ENCODE assay signal across 8 cellular contexts in the genomic region with DNA sequence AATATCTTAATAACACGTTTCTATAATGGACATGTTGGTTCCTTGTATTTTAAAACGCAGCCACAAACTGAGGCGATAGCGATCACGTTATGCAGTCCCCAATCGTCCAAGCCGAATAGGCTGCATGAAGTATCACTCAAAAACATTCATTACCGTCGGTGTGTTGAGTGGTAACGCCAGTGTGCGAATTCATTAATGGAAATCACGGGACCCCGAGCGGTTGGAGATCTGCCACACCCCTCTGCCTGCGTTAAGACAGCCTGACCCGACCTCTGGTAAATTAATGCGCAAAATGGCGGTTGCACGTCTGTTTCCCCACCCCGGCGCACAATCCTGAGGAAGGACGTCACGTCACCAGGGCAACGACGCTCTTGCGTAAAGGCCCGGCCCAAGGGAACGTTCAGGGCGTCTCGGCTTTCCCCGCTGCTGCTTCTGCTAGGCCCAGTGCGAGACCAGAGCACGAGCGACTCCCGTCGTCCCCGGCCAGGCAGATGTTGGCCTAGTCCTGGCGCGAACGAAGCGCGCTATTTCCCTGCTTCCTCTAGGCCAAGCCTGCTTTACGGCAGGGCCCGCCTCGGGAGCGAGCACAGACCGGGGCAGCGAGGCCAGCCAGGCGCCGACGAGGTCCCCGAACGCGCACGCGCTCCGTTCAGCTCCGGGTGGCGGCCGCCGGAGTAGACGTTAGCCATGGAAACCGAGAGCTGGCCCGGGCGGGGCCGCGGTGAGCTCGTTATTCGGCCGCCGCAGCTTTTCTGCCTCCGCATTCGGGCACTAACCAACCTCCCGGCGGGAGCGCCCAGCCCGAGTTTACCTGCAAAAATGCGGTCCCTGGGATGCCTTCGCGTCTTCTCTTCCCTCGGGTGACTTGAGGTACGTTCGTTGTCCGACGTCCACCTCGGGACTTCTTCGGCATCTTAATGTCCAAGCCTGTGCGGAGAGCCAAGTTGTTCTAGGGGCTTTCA. TPM values are rescaled to one million over a fixed set of nuclear protein-coding genes. Genes with fewer than 3 reads are reported as not detected.
DNase-seq lines count a peak whose midpoint lies in the region; ATAC-seq, FAIRE-seq and TF ChIP-seq lines count a peak whose summit lies in the region.

A gene (plus strand): TSS at position 374 of the 962 bp plus-strand sequence. CDS start 15,716 bp downstream, outside the sequence.

- BruUV-seq in Caco-2 (replicated peaks; lab: Mats Ljungman, UMichigan): no TSS peak

- 0% methylated on average over 74 to 80 of the region's 88 CpGs for WGBS in mesodermal cell (ENCODE audit: insufficient coverage in 2 of 2), 2 experiments

- intact Hi-C loops in Caco-2 (cut with micrococcal nuclease; ENCODE audit: unreplicated experiment): loop anchor here (1.0 to 10.0 kb wide), 4 partner anchors 73 to 183 kb away; a partner anchor contains a TSS

- H3K36me3 ChIP-seq in Caco-2 (ENCODE audit: control insufficient read depth, insufficient read depth, low read length) (no peaks in the 10 kb centered on the region), HUES48 (ENCODE audit: control insufficient read depth, insufficient read depth, low read length) (no peaks in the 10 kb centered on the region), OCI-LY1 (ENCODE audit: insufficient read depth, low read length) (peaks cover 7% of the 10 kb centered on the region; the same call in 1 of the 2 replicates), mesodermal cell (ENCODE audit: control insufficient read depth, insufficient read depth, low read length) (peaks cover 9% of the 10 kb centered on the region)

- TF ChIP-seq CTCF in Caco-2 (IDR thresholded peaks at IDR 0.05; ENCODE audit: insufficient read depth in 1 of 2, low read depth in 1 of 2, low read length in 1 of 2, severe bottlenecking in 1 of 2, unreplicated experiment in 1 of 2) (peak in 1 of 2 experiments; percentile 0), OCI-LY1 (IDR thresholded peaks at IDR 0.05; ENCODE audit: low read length) (no peak)

- no peaks in the 10 kb centered on the region for H3K9me2 ChIP-seq in OCI-LY1 (ENCODE audit: low read depth, low read length)

- peak within 1 kb of the TSS; percentile 52; the same call in 1 of the 2 replicates for H2AFZ ChIP-seq in OCI-LY1 (ENCODE audit: low read length)

- peak; percentile 95 for ATAC-seq in GM21390 (IDR thresholded peaks at IDR 0.05; ENCODE audit: unreplicated experiment)

- H3K4me2 ChIP-seq in OCI-LY1 (ENCODE audit: low read length): peak within 1 kb of the TSS; percentile 85

- H3K27me3 ChIP-seq in Caco-2 (replicated peaks; ENCODE audit: control insufficient read depth, insufficient read depth, low read length) (no peaks in the 10 kb centered on the region), HUES48 (ENCODE audit: control insufficient read depth, insufficient read depth, low read length) (no peaks in the 10 kb centered on the region), OCI-LY1 (ENCODE audit: insufficient read depth, low read length) (no peaks in the 10 kb centered on the region)

- H3K27me3 Mint-ChIP-seq in Caco-2 (ENCODE audit: insufficient read depth, unreplicated experiment): no peaks in the 10 kb centered on the region

- peak within 1 kb of the TSS; percentile 79 for H3K4me3 ChIP-seq in Caco-2 (ENCODE audit: low read depth, low read length)
- peak within 1 kb of the TSS; percentile 94 for H3K4me3 ChIP-seq in HUES48 (ENCODE audit: low read depth, low read length)
- peak within 1 kb of the TSS; percentile 93 for H3K4me3 ChIP-seq in OCI-LY1 (ENCODE audit: low read depth, low read length, poor library complexity, severe bottlenecking)
- H3K4me3 ChIP-seq in mesodermal cell (ENCODE audit: extremely low read depth, insufficient read depth, low read length, poor library complexity, severe bottlenecking): peak within 1 kb of the TSS; percentile 73

- peaks cover 20% of the 10 kb centered on the region for H3K4me1 Mint-ChIP-seq in Caco-2 (ENCODE audit: low read depth, unreplicated experiment)

- FAIRE-seq in endometrium (lab: Jason Lieb, UNC): peak; percentile 93

- peak within 1 kb of the TSS; percentile 80 for H3K27ac Mint-ChIP-seq in Caco-2 (ENCODE audit: unreplicated experiment)

- POLR2A ChIA-PET in Caco-2 (lab: Charles Lee): interaction anchor here (1.0 to 2.4 kb wide), 5 partner anchors 88 to 608 kb away, joined by 3 to 21 read pairs (median 4); a partner anchor contains a TSS

- DNase-seq in Caco-2: peak; percentile 96 to 97
- DNase-seq in activated CD8-positive, alpha-beta memory T cell treated with anti-CD3 and anti-CD28 coated beads, Interleukin-2, amount 50 U/mL, for 4 hours: peak; percentile 92
- peak; percentile 86 to 91 for DNase-seq in stimulated activated CD8-positive, alpha-beta memory T cell treated with anti-CD3 and anti-CD28 coated beads, Interleukin-15, amount 100 ng/mL, for 4 hours (ENCODE audit: low read depth in 2 of 2)

- H4K20me1 ChIP-seq in OCI-LY1 (ENCODE audit: insufficient read depth, low read length): no peaks in the 10 kb centered on the region

- H3K9ac ChIP-seq in HUES48 (ENCODE audit: low read depth, low read length) (peak within 1 kb of the TSS; percentile 89), OCI-LY1 (ENCODE audit: low read length) (peak within 1 kb of the TSS; percentile 94)

- CTCF ChIA-PET in Caco-2 (lab: Charles Lee): interaction anchor here (1.0 to 1.1 kb wide), 3 partner anchors 12 to 127 kb away, joined by 3 to 8 read pairs (median 4); a partner anchor contains a TSS

- peak within 1 kb of the TSS; percentile 98 for H3K27ac ChIP-seq in HUES48 (ENCODE audit: low read depth, low read length)
- peak within 1 kb of the TSS; percentile 85 for H3K27ac ChIP-seq in OCI-LY1 (ENCODE audit: low read depth, low read length, poor library complexity, severe bottlenecking)
- H3K27ac ChIP-seq in mesodermal cell (ENCODE audit: low read depth, low read length, severe bottlenecking): peak within 1 kb of the TSS; percentile 100

- H3F3A ChIP-seq in OCI-LY1 (ENCODE audit: insufficient read depth, low read length): no peaks in the 10 kb centered on the region

- H3K36me3 Mint-ChIP-seq in Caco-2 (ENCODE audit: insufficient read depth, unreplicated experiment): peaks cover 14% of the 10 kb centered on the region

- H3K4me3 Mint-ChIP-seq in Caco-2 (ENCODE audit: unreplicated experiment): peak within 1 kb of the TSS; percentile 94

- no peaks in the 10 kb centered on the region for H3K9me3 Mint-ChIP-seq in Caco-2 (ENCODE audit: unreplicated experiment)

- no peaks in the 10 kb centered on the region for H3K9me3 ChIP-seq in Caco-2
- no peaks in the 10 kb centered on the region for H3K9me3 ChIP-seq in HUES48 (ENCODE audit: control insufficient read depth, insufficient read depth, low read length)
- no peaks in the 10 kb centered on the region for H3K9me3 ChIP-seq in OCI-LY1 (ENCODE audit: low read length)
- no peaks in the 10 kb centered on the region for H3K9me3 ChIP-seq in mesodermal cell (ENCODE audit: control insufficient read depth, low read length)

- peaks cover 22% of the 10 kb centered on the region for H3K4me1 ChIP-seq in Caco-2
- peaks cover 29% of the 10 kb centered on the region for H3K4me1 ChIP-seq in HUES48 (ENCODE audit: control insufficient read depth, insufficient read depth, low read length)
- H3K4me1 ChIP-seq in OCI-LY1 (ENCODE audit: insufficient read depth, low read length, severe bottlenecking): peaks cover 50% of the 10 kb centered on the region
- peaks cover 19% of the 10 kb centered on the region for H3K4me1 ChIP-seq in mesodermal cell (ENCODE audit: control insufficient read depth, insufficient read depth, low read length, poor library complexity, severe bottlenecking)

- H3K79me2 ChIP-seq in OCI-LY1 (ENCODE audit: insufficient read depth, low read length): peaks cover 44% of the 10 kb centered on the region

RNA-seq across cellular contexts. Expression of the gene that starts here (rescaled TPM):
- 69.4 and 72.7 TPM in 2 replicates for total RNA-seq in Caco-2 (2022)
- 51.6 TPM for polyA plus RNA-seq in mesodermal cell (2013, experiment 1 of 2)
- polyA plus RNA-seq in mesodermal cell (2013, experiment 2 of 2): 51.9 TPM

Comparison
In these comparisons a context has a peak if more than half of its experiments do, and no peak if none do; other contexts are left out.
1. Peak in every context shown above with its lines: DNase-seq, ATAC-seq, H3K4me3 ChIP-seq and H3K27ac ChIP-seq.